1 cellular context compared by ENCODE assay signal in the genomic region with DNA sequence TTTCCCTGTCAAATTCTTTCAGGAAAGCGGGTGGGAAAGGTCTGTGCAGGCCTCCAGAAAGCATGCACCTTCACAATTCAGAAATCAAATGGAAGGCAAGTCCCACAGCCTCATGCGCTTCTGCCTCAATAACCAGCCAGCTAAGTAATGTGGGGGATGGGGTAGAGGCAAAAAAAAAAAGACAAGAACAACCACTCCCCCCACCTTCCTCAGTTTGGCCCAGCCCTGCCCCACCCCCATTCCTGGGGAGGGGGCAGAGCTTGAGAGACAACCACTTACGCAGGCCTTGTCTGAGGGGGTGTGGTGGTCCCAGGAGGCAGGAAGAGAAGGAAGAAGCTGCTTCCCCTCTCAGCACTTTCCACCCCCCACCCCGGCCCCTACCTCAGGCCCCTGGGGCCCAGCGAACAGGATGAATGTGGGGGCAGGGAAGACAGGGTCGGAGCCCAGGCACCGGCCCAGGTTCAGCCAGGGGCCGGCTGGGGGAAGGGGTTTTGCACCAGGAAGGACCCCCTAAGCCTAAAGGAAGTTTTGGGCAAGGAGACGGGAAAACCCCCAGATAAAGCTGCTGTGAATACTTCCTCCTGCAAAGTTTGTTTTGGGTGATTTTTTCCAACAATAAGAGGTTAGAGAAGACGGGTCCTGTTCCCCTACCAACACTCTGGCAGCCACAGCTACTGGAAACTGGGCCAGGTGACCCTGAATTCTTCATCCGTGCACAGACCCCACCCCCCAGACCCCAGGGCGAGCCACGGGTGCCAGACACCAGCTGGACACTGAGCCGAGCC.
TF ChIP-seq lines count a peak whose summit lies in the region.

No MANE protein-coding gene starts in this region.

TF ChIP-seq in endothelial cell of umbilical vein, 7 proteins besides CTCF, POLR2A, EP300 and RAD21:
- TF ChIP-seq EZH2 (IDR thresholded peaks at IDR 0.05; ENCODE audit: borderline replicate concordance, low read depth, low read length, severe bottlenecking) (no peak), GATA2 (IDR thresholded peaks at IDR 0.05; ENCODE audit: insufficient read depth, insufficient read length, low read depth, low read length) (no peak), POLR2AphosphoS5 (IDR thresholded peaks at IDR 0.05; ENCODE audit: insufficient read depth, low read depth, low read length) (no peak), MYC (IDR thresholded peaks at IDR 0.05; ENCODE audit: low read depth, low read length) (no peak), FOS (IDR thresholded peaks at IDR 0.05; ENCODE audit: borderline replicate concordance, insufficient read depth, low read length) (no peak), JUN (IDR thresholded peaks at IDR 0.05; ENCODE audit: borderline replicate concordance, insufficient read depth, insufficient read length, low read depth) (no peak)
- TF ChIP-seq, protein P1, sequence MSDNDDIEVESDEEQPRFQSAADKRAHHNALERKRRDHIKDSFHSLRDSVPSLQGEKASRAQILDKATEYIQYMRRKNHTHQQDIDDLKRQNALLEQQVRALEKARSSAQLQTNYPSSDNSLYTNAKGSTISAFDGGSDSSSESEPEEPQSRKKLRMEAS (IDR thresholded peaks at IDR 0.05; ENCODE audit: insufficient read depth, insufficient read length), result no peak
TF ChIP-seq in endothelial cell of umbilical vein: peak in this region for 0.
